In the genomic region with DNA sequence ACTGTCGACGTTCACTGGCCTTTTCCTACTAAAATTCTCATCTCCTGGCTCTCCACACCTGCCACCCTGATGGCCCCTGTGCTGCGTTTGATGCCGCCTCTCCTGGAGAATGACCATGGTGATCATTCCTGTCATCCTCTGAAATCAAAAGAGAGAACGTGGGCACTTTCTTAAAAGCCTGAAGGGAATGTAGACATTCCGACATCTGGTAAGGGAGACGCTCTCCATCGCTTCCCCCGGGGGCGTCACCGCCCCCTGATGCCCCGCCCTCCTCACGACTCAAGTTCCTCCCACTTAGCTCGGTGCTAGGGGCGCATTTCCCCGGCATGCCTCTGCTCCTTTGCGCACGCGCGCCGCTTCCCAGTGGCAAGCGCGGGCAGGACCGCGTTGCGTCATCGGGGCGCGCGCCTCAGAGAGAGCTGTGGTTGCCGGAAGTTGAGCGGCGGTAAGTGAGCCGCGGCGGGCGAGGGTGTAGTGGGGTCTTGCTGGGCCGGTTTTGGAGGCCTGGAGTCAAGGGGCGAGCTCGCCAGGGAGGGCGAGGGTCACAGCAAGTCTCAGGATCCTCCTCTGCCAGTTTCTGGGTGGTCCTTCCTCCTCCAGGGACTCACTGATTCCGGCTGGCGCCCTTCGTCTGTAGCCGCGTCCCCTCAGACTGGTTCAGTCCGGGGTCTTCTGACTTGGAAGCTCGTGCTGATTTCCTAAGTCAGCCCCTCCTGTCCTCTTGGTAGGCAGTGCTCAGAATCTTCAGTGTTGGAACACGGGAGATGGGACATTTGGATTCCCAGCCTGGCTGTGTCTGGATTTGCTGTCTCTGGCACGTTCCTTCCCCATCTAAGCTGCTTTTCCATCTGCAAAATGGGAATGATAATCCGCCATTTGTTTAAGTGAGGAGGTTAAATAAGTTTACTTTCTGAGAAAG, we compare ENCODE assay signal across 1 cellular context.
TF ChIP-seq lines count a peak whose summit lies in the region.

TSS of gene ATG7 (plus strand) at position 412 of the 919 bp plus-strand sequence. CDS start 26,299 bp downstream, outside the sequence.

TF ChIP-seq in HepG2, 621 proteins besides CTCF, POLR2A, EP300 and RAD21 (continued from another document and continues in another):
- 0 out of 2 replicates have a peak, but pooled peaks have one; percentile 72 for TF ChIP-seq ZNF710 (CRISPR knock-in tag; IDR thresholded peaks at IDR 0.05; ENCODE audit: borderline replicate concordance)
- TF ChIP-seq CENPT (CRISPR knock-in tag; IDR thresholded peaks at IDR 0.05; ENCODE audit: low read depth), result no peak
- peak; percentile 94 for TF ChIP-seq RBFOX2 (IDR thresholded peaks at IDR 0.05; ENCODE audit: low read depth, low read length)
- TF ChIP-seq GTF3A (CRISPR knock-in tag; conservative IDR thresholded peaks at IDR 0.05), result no peak
- peak; percentile 92 for TF ChIP-seq ELF3 (CRISPR knock-in tag; IDR thresholded peaks at IDR 0.05)
- no peak for TF ChIP-seq RBM22 (optimal IDR thresholded peaks at IDR 0.05; ENCODE audit: low read length)
- no peak for TF ChIP-seq ELF4 (CRISPR knock-in tag; IDR thresholded peaks at IDR 0.05; ENCODE audit: borderline replicate concordance)
- no peak for TF ChIP-seq MTERF4 (CRISPR knock-in tag; IDR thresholded peaks at IDR 0.05)
- no peak for TF ChIP-seq CREBL2 (CRISPR knock-in tag; IDR thresholded peaks at IDR 0.05; ENCODE audit: borderline replicate concordance)
- TF ChIP-seq ZFAT (CRISPR knock-in tag; conservative IDR thresholded peaks at IDR 0.05), result no peak
- no peak for TF ChIP-seq RFX1 (IDR thresholded peaks at IDR 0.05)
- no peak for TF ChIP-seq ZNF296 (CRISPR knock-in tag; conservative IDR thresholded peaks at IDR 0.05)
- no peak for TF ChIP-seq HOXD1 (CRISPR knock-in tag; IDR thresholded peaks at IDR 0.05)
- TF ChIP-seq, protein P1, sequence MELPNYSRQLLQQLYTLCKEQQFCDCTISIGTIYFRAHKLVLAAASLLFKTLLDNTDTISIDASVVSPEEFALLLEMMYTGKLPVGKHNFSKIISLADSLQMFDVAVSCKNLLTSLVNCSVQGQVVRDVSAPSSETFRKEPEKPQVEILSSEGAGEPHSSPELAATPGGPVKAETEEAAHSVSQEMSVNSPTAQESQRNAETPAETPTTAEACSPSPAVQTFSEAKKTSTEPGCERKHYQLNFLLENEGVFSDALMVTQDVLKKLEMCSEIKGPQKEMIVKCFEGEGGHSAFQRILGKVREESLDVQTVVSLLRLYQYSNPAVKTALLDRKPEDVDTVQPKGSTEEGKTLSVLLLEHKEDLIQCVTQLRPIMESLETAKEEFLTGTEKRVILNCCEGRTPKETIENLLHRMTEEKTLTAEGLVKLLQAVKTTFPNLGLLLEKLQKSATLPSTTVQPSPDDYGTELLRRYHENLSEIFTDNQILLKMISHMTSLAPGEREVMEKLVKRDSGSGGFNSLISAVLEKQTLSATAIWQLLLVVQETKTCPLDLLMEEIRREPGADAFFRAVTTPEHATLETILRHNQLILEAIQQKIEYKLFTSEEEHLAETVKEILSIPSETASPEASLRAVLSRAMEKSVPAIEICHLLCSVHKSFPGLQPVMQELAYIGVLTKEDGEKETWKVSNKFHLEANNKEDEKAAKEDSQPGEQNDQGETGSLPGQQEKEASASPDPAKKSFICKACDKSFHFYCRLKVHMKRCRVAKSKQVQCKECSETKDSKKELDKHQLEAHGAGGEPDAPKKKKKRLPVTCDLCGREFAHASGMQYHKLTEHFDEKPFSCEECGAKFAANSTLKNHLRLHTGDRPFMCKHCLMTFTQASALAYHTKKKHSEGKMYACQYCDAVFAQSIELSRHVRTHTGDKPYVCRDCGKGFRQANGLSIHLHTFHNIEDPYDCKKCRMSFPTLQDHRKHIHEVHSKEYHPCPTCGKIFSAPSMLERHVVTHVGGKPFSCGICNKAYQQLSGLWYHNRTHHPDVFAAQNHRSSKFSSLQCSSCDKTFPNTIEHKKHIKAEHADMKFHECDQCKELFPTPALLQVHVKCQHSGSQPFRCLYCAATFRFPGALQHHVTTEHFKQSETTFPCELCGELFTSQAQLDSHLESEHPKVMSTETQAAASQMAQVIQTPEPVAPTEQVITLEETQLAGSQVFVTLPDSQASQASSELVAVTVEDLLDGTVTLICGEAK (IDR thresholded peaks at IDR 0.05), result no peak
- TF ChIP-seq, protein P1 (CRISPR knock-in tag; IDR thresholded peaks at IDR 0.05), result no peak
- TF ChIP-seq IRF2 (CRISPR knock-in tag; IDR thresholded peaks at IDR 0.05), result peak; percentile 70; the same call in 1 of the 2 replicates
- TF ChIP-seq ZNF678 (CRISPR knock-in tag; IDR thresholded peaks at IDR 0.05), result 0 out of 2 replicates have a peak, but pooled peaks have one; percentile 41
- TF ChIP-seq ZMAT3 (CRISPR knock-in tag; conservative IDR thresholded peaks at IDR 0.05), result no peak; the same call in 1 of the 2 replicates
- TF ChIP-seq NCOA2 (CRISPR knock-in tag; IDR thresholded peaks at IDR 0.05), result peak; percentile 51
- TF ChIP-seq ZNF143 (CRISPR knock-in tag; IDR thresholded peaks at IDR 0.05), result peak; percentile 88
- TF ChIP-seq, protein P2, sequence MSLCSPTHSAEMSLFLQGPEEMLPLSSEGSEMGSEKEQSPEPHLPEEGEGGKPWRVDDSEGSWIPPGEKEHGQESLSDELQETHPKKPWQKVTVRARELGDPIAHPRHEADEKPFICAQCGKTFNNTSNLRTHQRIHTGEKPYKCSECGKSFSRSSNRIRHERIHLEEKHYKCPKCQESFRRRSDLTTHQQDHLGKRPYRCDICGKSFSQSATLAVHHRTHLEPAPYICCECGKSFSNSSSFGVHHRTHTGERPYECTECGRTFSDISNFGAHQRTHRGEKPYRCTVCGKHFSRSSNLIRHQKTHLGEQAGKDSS (CRISPR knock-in tag; IDR thresholded peaks at IDR 0.05; ENCODE audit: borderline replicate concordance, low read depth), result peak; percentile 74; the same call in 1 of the 2 replicates
- 0 out of 2 replicates have a peak, but pooled peaks have one; percentile 56 for TF ChIP-seq PITX1 (CRISPR knock-in tag; IDR thresholded peaks at IDR 0.05)
- no peak for TF ChIP-seq JUN (CRISPR knock-in tag; IDR thresholded peaks at IDR 0.05)
- no peak for TF ChIP-seq U2AF2 (IDR thresholded peaks at IDR 0.05; ENCODE audit: low read depth, low read length)
- TF ChIP-seq ZNF274 (CRISPR knock-in tag; IDR thresholded peaks at IDR 0.05), result peak; percentile 77; the same call in 1 of the 2 replicates
- no peak for TF ChIP-seq ZNF329 (CRISPR knock-in tag; IDR thresholded peaks at IDR 0.05; ENCODE audit: low read depth)
- no peak for TF ChIP-seq ZNF382 (CRISPR knock-in tag; IDR thresholded peaks at IDR 0.05; ENCODE audit: borderline replicate concordance)
- TF ChIP-seq LBX2 (CRISPR knock-in tag; IDR thresholded peaks at IDR 0.05; ENCODE audit: borderline replicate concordance), result no peak
- no peak for TF ChIP-seq PRDM15 (CRISPR knock-in tag; IDR thresholded peaks at IDR 0.05)
- peak; percentile 89; the same call in 1 of the 2 replicates for TF ChIP-seq NFKB2 (CRISPR knock-in tag; IDR thresholded peaks at IDR 0.05; ENCODE audit: borderline replicate concordance)
- TF ChIP-seq MIXL1 (CRISPR knock-in tag; IDR thresholded peaks at IDR 0.05), result 0 out of 2 replicates have a peak, but pooled peaks have one; percentile 46
- TF ChIP-seq ZNF24 (IDR thresholded peaks at IDR 0.05), result no peak
- TF ChIP-seq POLR2AphosphoS2 (IDR thresholded peaks at IDR 0.05; ENCODE audit: low read depth, low read length), result no peak
- no peak for TF ChIP-seq MAFG (CRISPR knock-in tag; IDR thresholded peaks at IDR 0.05)
- no peak for TF ChIP-seq IKZF1 (IDR thresholded peaks at IDR 0.05)
- no peak for TF ChIP-seq ZNF652 (CRISPR knock-in tag; IDR thresholded peaks at IDR 0.05; ENCODE audit: borderline replicate concordance, low read depth)
- no peak for TF ChIP-seq ZNF260 (CRISPR knock-in tag; IDR thresholded peaks at IDR 0.05; ENCODE audit: borderline replicate concordance, low read depth)
